ENCODE assay signal across 23 cellular contexts in the genomic region with DNA sequence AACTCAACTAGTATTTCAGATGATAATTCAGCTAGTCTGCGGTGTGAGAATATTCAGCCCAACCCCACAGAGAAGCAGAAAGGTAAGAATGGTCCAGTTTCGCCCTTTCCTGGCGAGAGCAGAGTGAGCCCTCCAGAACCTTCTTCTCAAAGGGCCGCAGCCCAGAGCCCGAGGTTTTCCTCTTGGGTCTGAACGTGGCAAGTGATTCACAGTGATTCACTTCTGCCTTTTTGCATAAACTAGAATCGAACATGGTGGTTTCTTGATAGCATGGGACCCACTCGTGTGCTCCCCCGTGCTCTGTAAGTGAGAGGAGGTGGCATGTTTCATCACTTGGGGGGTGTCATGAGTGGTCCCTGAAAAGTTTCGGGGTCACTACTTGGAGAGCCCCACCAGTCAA.
"Had no signal": no experiment of that assay in that cellular context is flagged by ENCODE, and none has a peak within 500 bp of the region (broad histone marks: within the 10 kb centered on the region; RNA-seq: fewer than 3 reads in every experiment).

No MANE protein-coding gene starts in this region.

- H3K36me3 ChIP-seq: breast epithelium had no signal

- H3K4me3 Mint-ChIP-seq: activated CD4-positive, alpha-beta memory T cell treated with anti-CD3 and anti-CD28 coated beads, Interleukin-2, amount 10 ng/mL, durations not matched to agents 7 days and 5 days; activated CD4-positive, alpha-beta T cell treated with anti-CD3 and anti-CD28 coated beads for 36 hours; activated naive CD4-positive, alpha-beta T cell treated with anti-CD3 and anti-CD28 coated beads, Interleukin-2, amount 10 ng/mL, durations not matched to agents 7 days and 5 days; activated naive CD8-positive, alpha-beta T cell treated with anti-CD3 and anti-CD28 coated beads, Interleukin-2, amount 10 ng/mL, durations not matched to agents 7 days and 5 days; activated T-helper 17 cell treated with anti-CD3 and anti-CD28 coated beads, Interleukin-2, amount 50 U/mL, for 72 hours had no signal

- H3K27ac ChIP-seq: breast epithelium, WERI-Rb-1 had no signal

- H3K27me3 ChIP-seq: breast epithelium had no signal

- H3K4me3 ChIP-seq: breast epithelium had no signal

- H3K4me1 Mint-ChIP-seq: activated CD4-positive, alpha-beta T cell treated with anti-CD3 and anti-CD28 coated beads for 36 hours had no signal

- H3K27me3 Mint-ChIP-seq: activated CD4-positive, alpha-beta memory T cell treated with anti-CD3 and anti-CD28 coated beads, Interleukin-2, amount 10 ng/mL, durations not matched to agents 7 days and 5 days; activated CD4-positive, alpha-beta T cell treated with anti-CD3 and anti-CD28 coated beads for 36 hours; activated naive CD4-positive, alpha-beta T cell treated with anti-CD3 and anti-CD28 coated beads, Interleukin-2, amount 10 ng/mL, durations not matched to agents 7 days and 5 days; activated naive CD8-positive, alpha-beta T cell treated with anti-CD3 and anti-CD28 coated beads, Interleukin-2, amount 10 ng/mL, durations not matched to agents 7 days and 5 days; activated T-helper 17 cell treated with anti-CD3 and anti-CD28 coated beads, Interleukin-2, amount 50 U/mL, for 72 hours had no signal

- ATAC-seq: activated CD4-positive, alpha-beta T cell treated with anti-CD3 and anti-CD28 coated beads for 36 hours; activated T-helper 17 cell treated with anti-CD3 and anti-CD28 coated beads, Interleukin-2, amount 50 U/mL, for 72 hours had no signal

- H3K4me1 ChIP-seq: breast epithelium had no signal

- DNase-seq: activated CD4-positive, alpha-beta memory T cell treated with anti-CD3 and anti-CD28 coated beads, Interleukin-2, amount 10 ng/mL, durations not matched to agents 7 days and 5 days; activated CD4-positive, alpha-beta T cell treated with anti-CD3 and anti-CD28 coated beads for 36 hours; activated CD4-positive, alpha-beta T cell treated with anti-CD3 and anti-CD28 coated beads, Interleukin-2, amount 50 U/mL, for 1 hour; activated gamma-delta T cell; activated naive CD4-positive, alpha-beta T cell treated with anti-CD3 and anti-CD28 coated beads, Interleukin-2, amount 10 ng/mL, durations not matched to agents 7 days and 5 days; activated naive CD8-positive, alpha-beta T cell treated with anti-CD3 and anti-CD28 coated beads, Interleukin-2, amount 10 ng/mL, durations not matched to agents 7 days and 5 days; activated T-cell treated with anti-CD3 and anti-CD28 coated beads for 4 hours; activated T-cell treated with anti-CD3 and anti-CD28 coated beads, Interleukin-2, amount 50 U/mL, for 48 hours; amygdala; caudate nucleus; KG1; NCI-H1048; NCI-H187 treated with DMSO at 0.1 percent for 48 hours; NCI-H2171; NCI-H2227 treated with DMSO at 0.1 percent for 48 hours; NCI-H446 treated with DMSO at 0.1 percent for 48 hours; NCI-H524 treated with DMSO at 0.1 percent for 48 hours; NCI-H774; SIG-M5; T-helper 2 cell; WERI-Rb-1 had no signal

- H3K36me3 Mint-ChIP-seq: activated naive CD4-positive, alpha-beta T cell treated with anti-CD3 and anti-CD28 coated beads, Interleukin-2, amount 10 ng/mL, durations not matched to agents 7 days and 5 days; activated naive CD8-positive, alpha-beta T cell treated with anti-CD3 and anti-CD28 coated beads, Interleukin-2, amount 10 ng/mL, durations not matched to agents 7 days and 5 days had no signal

- H3K9me3 Mint-ChIP-seq: activated CD4-positive, alpha-beta memory T cell treated with anti-CD3 and anti-CD28 coated beads, Interleukin-2, amount 10 ng/mL, durations not matched to agents 7 days and 5 days; activated naive CD4-positive, alpha-beta T cell treated with anti-CD3 and anti-CD28 coated beads, Interleukin-2, amount 10 ng/mL, durations not matched to agents 7 days and 5 days; activated naive CD8-positive, alpha-beta T cell treated with anti-CD3 and anti-CD28 coated beads, Interleukin-2, amount 10 ng/mL, durations not matched to agents 7 days and 5 days; activated T-helper 17 cell treated with anti-CD3 and anti-CD28 coated beads, Interleukin-2, amount 50 U/mL, for 72 hours had no signal

- H3K27ac Mint-ChIP-seq: activated CD4-positive, alpha-beta memory T cell treated with anti-CD3 and anti-CD28 coated beads, Interleukin-2, amount 10 ng/mL, durations not matched to agents 7 days and 5 days; activated CD4-positive, alpha-beta T cell treated with anti-CD3 and anti-CD28 coated beads for 36 hours; activated naive CD4-positive, alpha-beta T cell treated with anti-CD3 and anti-CD28 coated beads, Interleukin-2, amount 10 ng/mL, durations not matched to agents 7 days and 5 days; activated naive CD8-positive, alpha-beta T cell treated with anti-CD3 and anti-CD28 coated beads, Interleukin-2, amount 10 ng/mL, durations not matched to agents 7 days and 5 days had no signal
